15 cellular contexts compared by ENCODE assay signal in the genomic region with DNA sequence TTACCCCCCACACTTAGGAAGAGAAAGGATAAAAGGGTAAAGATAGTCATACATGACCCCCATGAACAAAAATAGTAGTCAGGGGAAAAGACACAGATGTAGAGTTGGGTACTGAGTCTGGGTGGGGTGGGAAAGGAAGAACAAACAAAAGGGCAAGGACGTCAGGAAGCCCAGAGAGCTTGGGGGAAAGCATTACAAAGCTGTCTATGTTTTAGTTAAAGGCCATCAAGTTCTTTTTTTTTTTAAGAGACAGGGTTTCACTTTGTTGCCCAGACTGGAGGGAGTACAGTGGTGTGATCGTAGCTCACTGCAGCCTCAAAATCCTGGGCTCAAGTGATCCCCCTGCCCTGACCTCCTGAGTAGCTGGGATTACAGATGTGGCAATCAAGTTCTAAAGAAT.
DNase-seq lines count a peak whose midpoint lies in the region; ATAC-seq and TF ChIP-seq lines count a peak whose summit lies in the region.
"Had no signal": no experiment of that assay in that cellular context is flagged by ENCODE, and none has a peak within 500 bp of the region (broad histone marks: within the 10 kb centered on the region; RNA-seq: fewer than 3 reads in every experiment).

No MANE protein-coding gene starts in this region.

- DNase-seq in right cardiac atrium: no peak
- no peak for DNase-seq in left ventricle myocardium superior
- DNase-seq in hepatic stellate cell (ENCODE audit: low spot score): no peak
- DNase-seq in activated gamma-delta T cell (lab: John Stamatoyannopoulos, UW): no peak
- no peak for DNase-seq in activated naive CD4-positive, alpha-beta T cell treated with anti-CD3 and anti-CD28 coated beads, Interleukin-2, amount 50 U/mL, for 16 hours
- DNase-seq: activated CD4-positive, alpha-beta T cell treated with anti-CD3 and anti-CD28 coated beads, Interleukin-2, amount 50 U/mL, for 4 hours; GDM1; kidney glomerular epithelial cell; retina; WERI-Rb-1 had no signal

- no peaks in the 10 kb centered on the region for H3K27me3 ChIP-seq in right cardiac atrium (ENCODE audit: control insufficient read depth, insufficient read depth)
- no peaks in the 10 kb centered on the region for H3K27me3 ChIP-seq in layer of hippocampus (ENCODE audit: control insufficient read depth, insufficient read depth, low read length)
- no peaks in the 10 kb centered on the region for H3K27me3 ChIP-seq in skeletal muscle tissue (ENCODE audit: control insufficient read depth in 3 of 3, insufficient read depth in 3 of 3, low read length in 3 of 3)
- H3K27me3 ChIP-seq: colonic mucosa had no signal

- H3K9me3 ChIP-seq in right cardiac atrium (ENCODE audit: control insufficient read depth, low read length) (no peaks in the 10 kb centered on the region), skeletal muscle tissue (ENCODE audit: control insufficient read depth in 3 of 3, low read length in 3 of 3) (no peaks in the 10 kb centered on the region)
- H3K9me3 ChIP-seq: colonic mucosa had no signal

- peaks cover 29 to 60% (median 30%) of the 10 kb centered on the region in 3 donors for H3K36me3 ChIP-seq in skeletal muscle tissue (ENCODE audit: control insufficient read depth in 3 of 3, insufficient read depth in 3 of 3, low read length in 3 of 3)
- H3K36me3 ChIP-seq: colonic mucosa, WERI-Rb-1 had no signal

- H3K4me1 ChIP-seq in right cardiac atrium (ENCODE audit: control insufficient read depth, insufficient read depth, low read length) (peaks cover 15% of the 10 kb centered on the region), skeletal muscle tissue (ENCODE audit: control insufficient read depth in 3 of 3, insufficient read depth in 3 of 3, low read length in 3 of 3) (peaks cover 9 to 24% (median 17%) of the 10 kb centered on the region in 3 donors)

- WGBS in right cardiac atrium: 39% methylated on average over 2 of the region's 2 CpGs

- ATAC-seq in right cardiac atrium (no peak), left ventricle myocardium superior (no peak), GM18505 (IDR thresholded peaks at IDR 0.05; ENCODE audit: unreplicated experiment) (no peak)
- ATAC-seq: stimulated activated memory B cell treated with anti-CD40 and anti-IgM and Interleukin-4, amounts not matched to agents 10 μg/mL and 1 μg/mL and 100 μg/mL, for 72 hours had no signal

- no peak for TF ChIP-seq POLR2A in GM18505 (IDR thresholded peaks at IDR 0.05; ENCODE audit: borderline replicate concordance, extremely low read depth, insufficient read depth, insufficient read length)

- intact Hi-C loops in right cardiac atrium (cut with DNase I): loop anchor here in 1 of 4 donors (5.0 kb wide), 1 partner anchor 33 kb away; no protein-coding TSS in a partner anchor
- intact Hi-C loops in left ventricle myocardium superior (cut with micrococcal nuclease): no loop called here

- H3K4me3 ChIP-seq in right cardiac atrium (ENCODE audit: low read length) (no peak overlapping the region), skeletal muscle tissue (ENCODE audit: low read length in 3 of 3) (no peak overlapping the region)
- H3K4me3 ChIP-seq: colonic mucosa had no signal

- peak overlapping the region in 1 of 3 donors; percentile 18 for H3K9ac ChIP-seq in skeletal muscle tissue (ENCODE audit: low read depth in 1 of 3, low read length in 3 of 3)

- H3K27ac ChIP-seq in right cardiac atrium (ENCODE audit: low read length) (peak overlapping the region; percentile 56), layer of hippocampus (ENCODE audit: low read depth, low read length) (peak overlapping the region; percentile 54), skeletal muscle tissue (ENCODE audit: low read depth, low read length) (peak overlapping the region; percentile 3)
- H3K27ac ChIP-seq: colonic mucosa, WERI-Rb-1 had no signal

Comparison
In these comparisons a context has a peak if more than half of its experiments do, and no peak if none do; other contexts are left out.
1. H3K27ac ChIP-seq: peak in every context shown above with its lines; median percentile 56 in right cardiac atrium; 54 in layer of hippocampus; 3 in skeletal muscle tissue.